Comparison of ENCODE assay signal across 13 cellular contexts in the genomic region with DNA sequence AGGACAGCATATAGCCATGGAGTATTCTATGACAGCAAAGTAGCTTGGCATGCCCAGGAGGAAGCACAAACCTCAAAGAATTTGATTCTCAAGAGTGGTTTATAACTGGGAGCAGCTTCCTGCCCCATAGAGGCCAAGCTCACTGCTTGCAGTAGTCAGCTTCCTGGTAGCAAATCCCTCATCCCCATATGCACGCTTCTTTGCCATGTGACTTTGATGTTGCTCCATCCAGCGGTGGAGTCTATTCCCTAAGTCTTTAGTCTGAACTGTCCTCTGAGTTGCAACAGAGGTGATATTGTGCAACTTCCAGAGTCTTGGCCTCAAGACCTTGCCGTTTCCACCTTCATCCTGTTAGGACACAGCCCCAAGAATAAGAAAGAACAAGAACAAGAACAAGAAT.
A peak's percentile ranks its signal among the peaks of the same experiment; 100 is the strongest.
DNase-seq lines count a peak whose midpoint lies in the region; ATAC-seq and TF ChIP-seq lines count a peak whose summit lies in the region.
"Had no signal": no experiment of that assay in that cellular context is flagged by ENCODE, and none has a peak within 500 bp of the region (broad histone marks: within the 10 kb centered on the region; RNA-seq: fewer than 3 reads in every experiment).

No MANE protein-coding gene starts in this region.

- peaks cover 53% of the 10 kb centered on the region for H3K4me1 Mint-ChIP-seq in CD14-positive monocyte
- no peaks in the 10 kb centered on the region for H3K4me1 Mint-ChIP-seq in H9
- H3K4me1 Mint-ChIP-seq: immature natural killer cell, T-helper 17 cell had no signal

- H2BK120ac ChIP-seq in H9 (ENCODE audit: low read depth, low read length, poor library complexity, severe bottlenecking), result no peak overlapping the region

- no peak overlapping the region for H3K4me2 ChIP-seq in H9 (ENCODE audit: insufficient read depth, insufficient read length, low read length)

- no CpG with 5 or more reads among the region's 3 CpGs for WGBS in H9 (ENCODE audit: extremely low coverage, insufficient read length, low lambda C conversion rate)

- no peaks in the 10 kb centered on the region for H3K79me2 ChIP-seq in H9 (ENCODE audit: insufficient read depth, low read length)

- no peak overlapping the region for H2BK20ac ChIP-seq in H9 (ENCODE audit: low read depth, low read length, poor library complexity, severe bottlenecking)

- no peaks in the 10 kb centered on the region for H3K36me3 ChIP-seq in lower lobe of right lung
- H3K36me3 ChIP-seq: stomach had no signal

- H3T11ph ChIP-seq in H9 (ENCODE audit: low read length), result no peak overlapping the region

- no peak overlapping the region for H3K23ac ChIP-seq in H9 (ENCODE audit: insufficient read length, low read depth, low read length)

- H3K9me3 ChIP-seq in lower lobe of right lung (no peaks in the 10 kb centered on the region), H9 (ENCODE audit: control insufficient read depth, low read depth, low read length) (no peaks in the 10 kb centered on the region)
- H3K9me3 ChIP-seq: stomach had no signal

- no peaks in the 10 kb centered on the region for H3K4me1 ChIP-seq in lower lobe of right lung
- H3K4me1 ChIP-seq in H9 (ENCODE audit: insufficient read depth, low read length), result no peaks in the 10 kb centered on the region
- H3K4me1 ChIP-seq: stomach had no signal

- H3K27me3 Mint-ChIP-seq in CD14-positive monocyte (ENCODE audit: low read depth in 3 of 3) (peaks cover 0 to 4% (median 4%) of the 10 kb centered on the region in 3 donors), H9 (ENCODE audit: low read depth) (peaks cover 17% of the 10 kb centered on the region)

- H3K27ac Mint-ChIP-seq in CD14-positive monocyte (peak overlapping the region in 5 of 7 donors; percentile 6 to 84 (median 48)), H9 (no peak overlapping the region)
- H3K27ac Mint-ChIP-seq: immature natural killer cell, T-helper 17 cell had no signal

- intact Hi-C loops in CD14-positive monocyte (cut with micrococcal nuclease) (no loop called here), lower lobe of right lung (cut with DNase I) (no loop called here)

- H2BK12ac ChIP-seq in H9 (ENCODE audit: insufficient read length, low read depth, low read length), result no peak overlapping the region

- no peak overlapping the region for H3K14ac ChIP-seq in H9 (ENCODE audit: insufficient read depth, low read length)

- H2BK15ac ChIP-seq in H9 (ENCODE audit: low read depth, low read length), result no peak overlapping the region

- in situ Hi-C loops in astrocyte of the spinal cord (cut with HindIII; ENCODE audit: low sequenced_read_pairs), result no loop called here

- H3K27me3 ChIP-seq in lower lobe of right lung (ENCODE audit: low read depth) (no peaks in the 10 kb centered on the region), H9 (ENCODE audit: insufficient read depth, low read length) (no peaks in the 10 kb centered on the region)
- H3K27me3 ChIP-seq: stomach had no signal

- no peak overlapping the region for H3K9ac ChIP-seq in H9 (ENCODE audit: extremely low read depth, insufficient read length, low read length)

- no peaks in the 10 kb centered on the region for H3K23me2 ChIP-seq in H9 (ENCODE audit: insufficient read length, low read depth, low read length, poor library complexity, severe bottlenecking)

- H3K56ac ChIP-seq in H9 (ENCODE audit: insufficient read length, low read depth, low read length), result no peak overlapping the region

- TF ChIP-seq CTCF in CD14-positive monocyte (IDR thresholded peaks at IDR 0.05) (no peak), astrocyte of the spinal cord (IDR thresholded peaks at IDR 0.05; ENCODE audit: low read depth, low read length) (no peak), lower lobe of right lung (IDR thresholded peaks at IDR 0.05) (no peak), H9 (conservative IDR thresholded peaks at IDR 0.05) (no peak), omental fat pad (IDR thresholded peaks at IDR 0.05) (no peak)

- H3K18ac ChIP-seq in H9 (ENCODE audit: insufficient read length, low read depth, low read length), result no peak overlapping the region

- no peak overlapping the region for H3K4ac ChIP-seq in H9 (ENCODE audit: low read depth, low read length)

- no peak overlapping the region for H2AK5ac ChIP-seq in H9 (ENCODE audit: insufficient read length, low read length)

- no peaks in the 10 kb centered on the region for H3K79me1 ChIP-seq in H9 (ENCODE audit: insufficient read depth, low read depth, low read length, poor library complexity, severe bottlenecking)

- no peak overlapping the region for H2AFZ ChIP-seq in H9 (ENCODE audit: low read length)

- H4K91ac ChIP-seq in H9 (ENCODE audit: insufficient read length, low read depth, low read length), result no peak overlapping the region

- DNase-seq in CD14-positive monocyte (ENCODE audit: low spot score) (peak; percentile 64), LHCN-M2 (ENCODE audit: low read depth) (peak; percentile 61), astrocyte of the spinal cord (ENCODE audit: low read depth, low spot score) (peak; percentile 53), lower lobe of right lung (no peak), H9 (no peak), omental fat pad (ENCODE audit: low spot score) (no peak), NCI-H2196 treated with DMSO at 0.1 percent for 48 hours (lab: John Stamatoyannopoulos, UW; ENCODE audit: unreplicated experiment) (no peak)
- DNase-seq: activated CD4-positive, alpha-beta T cell treated with anti-CD3 and anti-CD28 coated beads, Interleukin-2, amount 50 U/mL, for 1 hour; immature natural killer cell; stomach; T-helper 17 cell had no signal

- H4K5ac ChIP-seq in H9 (ENCODE audit: insufficient read length, low read depth, low read length), result no peak overlapping the region

- H3K9me3 Mint-ChIP-seq in CD14-positive monocyte (peaks cover 0 to 16% (median 2%) of the 10 kb centered on the region in 7 donors), H9 (no peaks in the 10 kb centered on the region)

- H3K27ac ChIP-seq in lower lobe of right lung (no peak overlapping the region), H9 (ENCODE audit: insufficient read length, low read depth, low read length) (no peak overlapping the region)
- H3K27ac ChIP-seq: C4-2B, stomach had no signal

- H3K36me3 Mint-ChIP-seq in CD14-positive monocyte (no peaks in the 10 kb centered on the region), H9 (ENCODE audit: insufficient read depth in 1 of 3, low read depth in 3 of 3) (no peaks in the 10 kb centered on the region)
- H3K36me3 Mint-ChIP-seq: immature natural killer cell had no signal

- H4K8ac ChIP-seq in H9 (replicated peaks; ENCODE audit: insufficient read length, low read depth, low read length), result no peak overlapping the region

- H2BK5ac ChIP-seq in H9 (ENCODE audit: insufficient read length, low read length), result no peak overlapping the region

- H3K4me3 ChIP-seq in astrocyte of the spinal cord (ENCODE audit: low read depth, low read length) (no peak overlapping the region), lower lobe of right lung (no peak overlapping the region)
- H3K4me3 ChIP-seq: stomach had no signal

- H3K4me3 Mint-ChIP-seq in CD14-positive monocyte, result no peak overlapping the region
- H3K4me3 Mint-ChIP-seq in H9, result no peak overlapping the region
- H3K4me3 Mint-ChIP-seq: immature natural killer cell, T-helper 17 cell had no signal

- no peaks in the 10 kb centered on the region for H4K20me1 ChIP-seq in H9 (ENCODE audit: control insufficient read depth, insufficient read depth, insufficient read length)

- peak; percentile 58 to 65 for ATAC-seq in lower lobe of right lung
- ATAC-seq in omental fat pad (ENCODE audit: low FRiP score), result no peak
- ATAC-seq in HG02885 (IDR thresholded peaks at IDR 0.05; ENCODE audit: poor library complexity, unreplicated experiment), result no peak
- ATAC-seq: T-helper 17 cell had no signal

Comparison
In these comparisons a context has a peak if more than half of its experiments do, and no peak if none do; other contexts are left out.
1. DNase-seq: peak in CD14-positive monocyte (single experiment), LHCN-M2 (single experiment) and astrocyte of the spinal cord (single experiment); none in lower lobe of right lung (single experiment), H9 (single experiment), omental fat pad (single experiment) and NCI-H2196 treated with DMSO at 0.1 percent for 48 hours (single experiment).
2. H3K27ac Mint-ChIP-seq: peak in CD14-positive monocyte (5 of 7); none in H9 (0 of 3).
3. ATAC-seq: peak in lower lobe of right lung (2 of 2); none in omental fat pad (single experiment) and HG02885 (single experiment).